21 cellular contexts compared by ENCODE assay signal in genomic region chrX:66863721-66864120, GRCh38.
"Had no signal": no experiment of that assay in that cellular context is flagged by ENCODE, and none has a peak within 500 bp of the region (broad histone marks: within the 10 kb centered on the region; RNA-seq: fewer than 3 reads in every experiment).

No MANE protein-coding gene starts in this region.

- H3K27me3 Mint-ChIP-seq: activated CD4-positive, alpha-beta T cell treated with anti-CD3 and anti-CD28 coated beads for 36 hours; activated naive CD4-positive, alpha-beta T cell treated with anti-CD3 and anti-CD28 coated beads, Interleukin-2, amount 50 U/mL, for 24 hours; stimulated activated memory B cell treated with anti-CD40 and anti-IgM and Interleukin-4, amounts not matched to agents 10 μg/mL and 1 μg/mL and 100 μg/mL, for 72 hours had no signal

- H3K4me1 ChIP-seq: sigmoid colon had no signal

- H3K27me3 ChIP-seq: cardiac muscle cell, ovary, sigmoid colon, tibial artery had no signal

- H3K4me1 Mint-ChIP-seq: activated CD4-positive, alpha-beta T cell treated with anti-CD3 and anti-CD28 coated beads for 36 hours; activated naive CD4-positive, alpha-beta T cell treated with anti-CD3 and anti-CD28 coated beads, Interleukin-2, amount 50 U/mL, for 24 hours; natural killer cell; stimulated activated memory B cell treated with anti-CD40 and anti-IgM and Interleukin-4, amounts not matched to agents 10 μg/mL and 1 μg/mL and 100 μg/mL, for 72 hours; WTC11 had no signal

- H3K4me3 Mint-ChIP-seq: activated CD4-positive, alpha-beta T cell treated with anti-CD3 and anti-CD28 coated beads for 36 hours; activated naive CD4-positive, alpha-beta T cell treated with anti-CD3 and anti-CD28 coated beads, Interleukin-2, amount 50 U/mL, for 24 hours; natural killer cell; stimulated activated memory B cell treated with anti-CD40 and anti-IgM and Interleukin-4, amounts not matched to agents 10 μg/mL and 1 μg/mL and 100 μg/mL, for 72 hours; WTC11 had no signal

- H3K27ac ChIP-seq: cardiac muscle cell, dorsolateral prefrontal cortex, ovary, sigmoid colon had no signal

- H3K27ac Mint-ChIP-seq: activated CD4-positive, alpha-beta T cell treated with anti-CD3 and anti-CD28 coated beads for 36 hours; activated naive CD4-positive, alpha-beta T cell treated with anti-CD3 and anti-CD28 coated beads, Interleukin-2, amount 50 U/mL, for 24 hours; natural killer cell; stimulated activated memory B cell treated with anti-CD40 and anti-IgM and Interleukin-4, amounts not matched to agents 10 μg/mL and 1 μg/mL and 100 μg/mL, for 72 hours; WTC11 had no signal

- DNase-seq: activated CD4-positive, alpha-beta T cell treated with anti-CD3 and anti-CD28 coated beads for 36 hours; activated CD4-positive, alpha-beta T cell treated with anti-CD3 and anti-CD28 coated beads, Interleukin-2, amount 50 U/mL, for 48 hours; activated gamma-delta T cell; dorsolateral prefrontal cortex; erythroblast; foreskin melanocyte; glutamatergic neuron; hippocampal formation; natural killer cell; ovary; sigmoid colon; stimulated activated CD4-positive, alpha-beta T cell treated with anti-CD3 and anti-CD28 coated beads, Interleukin-4, amount 100 ng/mL, for 4 hours; SW 1271; T-helper 2 cell had no signal

- H3K9me3 ChIP-seq: ovary, sigmoid colon had no signal

- H3K36me3 ChIP-seq: cardiac muscle cell, ovary, sigmoid colon, tibial artery had no signal

- ATAC-seq: activated CD4-positive, alpha-beta T cell treated with anti-CD3 and anti-CD28 coated beads for 36 hours; natural killer cell; stimulated activated memory B cell treated with anti-CD40 and anti-IgM and Interleukin-4, amounts not matched to agents 10 μg/mL and 1 μg/mL and 100 μg/mL, for 72 hours; WTC11 had no signal

- H3K36me3 Mint-ChIP-seq: activated naive CD4-positive, alpha-beta T cell treated with anti-CD3 and anti-CD28 coated beads, Interleukin-2, amount 50 U/mL, for 24 hours; natural killer cell; stimulated activated memory B cell treated with anti-CD40 and anti-IgM and Interleukin-4, amounts not matched to agents 10 μg/mL and 1 μg/mL and 100 μg/mL, for 72 hours; WTC11 had no signal

- H3K4me3 ChIP-seq: cardiac muscle cell, dorsolateral prefrontal cortex, ovary, sigmoid colon, tibial artery had no signal

- FAIRE-seq: keratinocyte, urothelium cell line had no signal

- H3K9me3 Mint-ChIP-seq: activated naive CD4-positive, alpha-beta T cell treated with anti-CD3 and anti-CD28 coated beads, Interleukin-2, amount 50 U/mL, for 24 hours had no signal
